Comparison of ENCODE assay signal across 10 cellular contexts in the genomic region with DNA sequence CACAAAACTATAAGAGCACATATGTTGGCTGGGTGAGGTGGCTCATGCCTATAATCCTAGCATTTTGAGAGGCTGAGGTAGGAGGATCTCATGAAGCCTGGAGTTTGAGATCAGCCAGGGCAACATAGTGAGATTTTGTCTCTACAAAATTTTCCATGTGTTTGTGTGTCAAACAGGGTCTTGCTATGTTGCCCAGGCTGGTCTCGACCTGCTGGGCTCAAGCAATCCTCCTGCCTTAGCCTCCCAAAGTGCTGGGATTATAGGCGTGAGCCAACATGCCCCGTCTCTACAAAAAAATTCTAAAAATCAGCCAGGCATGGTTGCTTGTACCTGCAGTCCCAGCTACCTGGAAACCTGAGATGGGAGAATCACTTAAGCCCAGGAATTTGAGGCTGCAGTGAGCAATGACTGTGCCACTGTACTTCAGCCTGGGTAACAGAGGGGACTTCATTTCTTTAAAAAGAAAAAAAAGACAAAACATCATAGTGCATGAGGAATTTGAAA. TPM values are rescaled to one million over a fixed set of nuclear protein-coding genes. Genes with fewer than 3 reads are reported as not detected.
"Had no signal": no experiment of that assay in that cellular context is flagged by ENCODE, and none has a peak within 500 bp of the region (broad histone marks: within the 10 kb centered on the region; RNA-seq: fewer than 3 reads in every experiment).

No MANE protein-coding gene starts in this region.

- H3K4me3 ChIP-seq: GM23338 had no signal

- H2AFZ ChIP-seq: GM23338 had no signal

- DNase-seq: H9, HCEC 1CT, HFFc6, KG1 had no signal

- FAIRE-seq: H1, H54, HTR-8/SVneo had no signal

- ATAC-seq: GM23338 had no signal

- H3K4me2 ChIP-seq: GM23338 had no signal

RNA-seq across cellular contexts. Expression of gene FZD9, which starts 28.3 kb away (rescaled TPM):
- total RNA-seq: HT-29 had no signal
- polyA plus RNA-seq: IgD-negative memory B cell had no signal
